32 cellular contexts compared by ENCODE assay signal in the genomic region with DNA sequence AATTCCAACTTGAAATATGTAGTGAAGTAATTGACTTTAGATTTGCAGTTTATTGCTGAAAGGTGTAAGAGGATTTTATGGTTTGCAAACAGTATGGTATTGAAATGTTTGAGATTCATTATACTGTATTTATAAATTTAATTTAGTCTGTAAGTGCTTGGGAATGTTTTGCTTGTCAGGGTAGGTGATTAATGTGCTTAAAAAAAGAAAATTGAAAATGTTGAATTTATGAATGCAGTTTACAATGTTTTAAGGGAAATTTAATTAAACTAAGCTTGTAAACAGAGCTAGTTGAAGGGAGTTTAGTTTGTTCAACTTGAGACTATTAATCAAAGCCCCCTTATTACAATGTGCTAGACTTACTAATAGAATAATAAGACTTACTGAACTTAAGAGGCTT.
"Had no signal": no experiment of that assay in that cellular context is flagged by ENCODE, and none has a peak within 500 bp of the region (broad histone marks: within the 10 kb centered on the region; RNA-seq: fewer than 3 reads in every experiment).

No MANE protein-coding gene starts in this region.

- DNase-seq: activated B cell treated with CpG ODN at 0.5 μM for 24 hours; activated CD4-positive, alpha-beta memory T cell treated with anti-CD3 and anti-CD28 coated beads for 36 hours; activated CD4-positive, alpha-beta T cell treated with anti-CD3 and anti-CD28 coated beads for 4 hours; activated CD4-positive, alpha-beta T cell treated with anti-CD3 and anti-CD28 coated beads, Interleukin-2, amount 10 ng/mL, durations not matched to agents 24 days and 14 days; activated CD4-positive, alpha-beta T cell treated with anti-CD3 and anti-CD28 coated beads, Interleukin-2, amount 50 U/mL, for 1 hour; activated CD4-positive, alpha-beta T cell treated with anti-CD3 and anti-CD28 coated beads, Interleukin-2, amount 50 U/mL, for 4 hours; activated CD4-positive, CD25-positive, alpha-beta regulatory T cell treated with anti-CD3 and anti-CD28 coated beads, Interleukin-2, amount 50 U/mL, for 72 hours; activated CD8-positive, alpha-beta memory T cell treated with anti-CD3 and anti-CD28 coated beads, Interleukin-2, amount 50 U/mL, for 4 hours; activated CD8-positive, alpha-beta T cell treated with anti-CD3 and anti-CD28 coated beads for 36 hours; activated effector memory CD4-positive, alpha-beta T cell treated with anti-CD3 and anti-CD28 coated beads, Interleukin-2, amount 50 U/mL, for 16 hours; activated gamma-delta T cell treated with Interleukin-2 at 50 U/mL for 16 hours; activated naive CD4-positive, alpha-beta T cell; activated naive CD4-positive, alpha-beta T cell treated with anti-CD3 and anti-CD28 coated beads for 36 hours; activated naive CD4-positive, alpha-beta T cell treated with anti-CD3 and anti-CD28 coated beads, Interleukin-2, amount 50 U/mL, for 16 hours; activated naive CD8-positive, alpha-beta T cell treated with anti-CD3 and anti-CD28 coated beads for 36 hours; activated T-cell treated with anti-CD3 and anti-CD28 coated beads for 4 hours; activated T-cell treated with anti-CD3 and anti-CD28 coated beads, Interleukin-2, amount 50 U/mL, for 1 hour; activated T-cell treated with anti-CD3 and anti-CD28 coated beads, Interleukin-2, amount 50 U/mL, for 4 hours; activated T-cell treated with anti-CD3 and anti-CD28 coated beads, Interleukin-2, amount 50 U/mL, for 72 hours; adrenal gland; amniotic stem cell; aorta; body of pancreas; brain microvascular endothelial cell; central memory CD4-positive, alpha-beta T cell; T-helper 2 cell; T-helper 9 cell had no signal

- FAIRE-seq: astrocyte, colon, TTC549 had no signal

- ATAC-seq: activated CD8-positive, alpha-beta T cell treated with anti-CD3 and anti-CD28 coated beads for 36 hours; activated naive CD4-positive, alpha-beta T cell treated with anti-CD3 and anti-CD28 coated beads, Interleukin-2, amount 50 U/mL, for 72 hours; activated T-cell treated with anti-CD3 and anti-CD28 coated beads, Interleukin-2, amount 50 U/mL, for 4 hours; activated T-cell treated with anti-CD3 and anti-CD28 coated beads, Interleukin-2, amount 50 U/mL, for 72 hours; activated T-helper 17 cell treated with anti-CD3 and anti-CD28 coated beads, Interleukin-2, amount 50 U/mL, for 72 hours; body of pancreas had no signal
